Comparison of ENCODE assay signal across 8 cellular contexts in the genomic region with DNA sequence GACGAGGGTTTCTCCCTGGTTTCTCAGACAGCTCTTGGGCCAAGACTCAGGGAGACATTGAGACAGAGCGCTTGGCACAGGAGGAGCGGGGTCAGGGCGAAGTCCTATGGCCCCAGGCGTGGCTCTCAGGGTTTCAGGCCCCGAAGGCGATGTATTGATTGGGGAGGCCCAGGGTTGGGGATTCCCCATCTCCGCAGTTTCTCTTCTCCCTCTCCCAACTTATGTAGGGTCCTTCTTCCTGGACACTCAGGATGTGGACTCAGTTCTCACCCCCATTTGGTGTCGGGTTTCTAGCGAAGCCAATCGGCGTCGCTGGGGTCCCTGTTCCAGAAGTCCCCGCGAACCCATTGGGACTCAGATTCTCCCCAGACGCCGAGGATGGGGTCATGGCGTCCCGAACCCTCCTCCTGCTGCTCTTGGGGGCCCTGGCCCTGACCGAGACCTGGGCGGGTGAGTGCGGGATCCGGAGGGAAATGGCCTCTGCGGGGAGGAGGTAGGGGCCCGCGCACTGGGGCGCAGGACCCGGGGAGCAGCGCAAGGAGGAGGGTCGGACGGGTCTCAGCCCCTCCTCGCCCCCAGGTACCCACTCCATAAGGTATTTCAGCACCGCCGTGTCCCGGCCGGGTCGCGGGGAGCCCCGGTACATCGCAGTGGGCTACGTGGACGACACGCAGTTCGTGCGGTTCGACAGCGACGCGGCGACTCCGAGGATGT. TPM values are rescaled to one million over a fixed set of nuclear protein-coding genes. Genes with fewer than 3 reads are reported as not detected.
DNase-seq lines count a peak whose midpoint lies in the region; ATAC-seq and TF ChIP-seq lines count a peak whose summit lies in the region.

No MANE protein-coding gene starts in this region.

- TF ChIP-seq CTCF in BJ (IDR thresholded peaks at IDR 0.05; ENCODE audit: insufficient read depth, low read depth, low read length) (no peak), endodermal cell (conservative IDR thresholded peaks at IDR 0.05) (no peak)

- H3K4me1 Mint-ChIP-seq in endodermal cell, result no peaks in the 10 kb centered on the region
- H3K4me1 Mint-ChIP-seq in natural killer cell treated with Interleukin-12 subunit alpha and Interleukin-12 subunit beta and Interleukin-15 and Interleukin-18, amount 100 ng/mL, for 72 hours (ENCODE audit: low read depth in 2 of 2), result peaks cover 5 to 6% of the 10 kb centered on the region in 2 donors

- no peak overlapping the region for H3K27ac Mint-ChIP-seq in endodermal cell
- H3K27ac Mint-ChIP-seq in natural killer cell treated with Interleukin-12 subunit alpha and Interleukin-12 subunit beta and Interleukin-15 and Interleukin-18, amount 100 ng/mL, for 72 hours, result peak overlapping the region; percentile 83 to 92

- H3K27ac ChIP-seq in GM23248 (peak overlapping the region; percentile 75), endodermal cell (ENCODE audit: low read depth, low read length) (no peak overlapping the region)

- H3K4me3 Mint-ChIP-seq in endodermal cell, result peak overlapping the region; percentile 46
- peak overlapping the region; percentile 93 for H3K4me3 Mint-ChIP-seq in natural killer cell treated with Interleukin-12 subunit alpha and Interleukin-12 subunit beta and Interleukin-15 and Interleukin-18, amount 100 ng/mL, for 72 hours

- peak overlapping the region; percentile 76 for H3K4me2 ChIP-seq in GM23248 (ENCODE audit: unreplicated experiment)

- H3K36me3 ChIP-seq in BJ (ENCODE audit: control insufficient read depth, insufficient read depth, low read length) (no peaks in the 10 kb centered on the region), GM23248 (ENCODE audit: low read depth) (no peaks in the 10 kb centered on the region), endodermal cell (ENCODE audit: control insufficient read depth, insufficient read depth, low read length) (no peaks in the 10 kb centered on the region)

- POLR2A ChIA-PET in BJ (lab: Charles Lee), result no interaction called here

- H3F3A ChIP-seq in GM23248 (ENCODE audit: insufficient read depth), result peaks cover 5% of the 10 kb centered on the region; the same call in 1 of the 2 replicates

- peaks cover 70% of the 10 kb centered on the region for H3K27me3 Mint-ChIP-seq in endodermal cell (ENCODE audit: insufficient read depth)
- H3K27me3 Mint-ChIP-seq in natural killer cell treated with Interleukin-12 subunit alpha and Interleukin-12 subunit beta and Interleukin-15 and Interleukin-18, amount 100 ng/mL, for 72 hours, result no peaks in the 10 kb centered on the region

- H3K79me2 ChIP-seq in GM23248 (ENCODE audit: insufficient read depth), result no peaks in the 10 kb centered on the region

- H3K36me3 Mint-ChIP-seq in endodermal cell (ENCODE audit: low read depth), result no peaks in the 10 kb centered on the region
- H3K36me3 Mint-ChIP-seq in natural killer cell treated with Interleukin-12 subunit alpha and Interleukin-12 subunit beta and Interleukin-15 and Interleukin-18, amount 100 ng/mL, for 72 hours, result no peaks in the 10 kb centered on the region

- H2AFZ ChIP-seq in GM23248, result peak overlapping the region; percentile 97

- DNase-seq in BJ (ENCODE audit: low read depth) (no peak), GM23248 (peak; percentile 57), SW480 (ENCODE audit: low spot score) (peak; percentile 25), endodermal cell (no peak), 8988T (no peak), midbrain (lab: John Stamatoyannopoulos, UW) (no peak)
- no peak for DNase-seq in natural killer cell treated with Interleukin-12 subunit alpha and Interleukin-12 subunit beta and Interleukin-15 and Interleukin-18, amount 100 ng/mL, for 72 hours (ENCODE audit: low spot score)
- DNase-seq in NK-92 treated with Interleukin-12 subunit alpha and Interleukin-12 subunit beta, amount 100 ng/mL, for 24 hours (lab: John Stamatoyannopoulos, UW), result no peak

- H3K27me3 ChIP-seq in BJ (ENCODE audit: control insufficient read depth, insufficient read depth, low read length), result peaks cover 4% of the 10 kb centered on the region
- H3K27me3 ChIP-seq in GM23248 (replicated peaks; ENCODE audit: insufficient read depth), result no peaks in the 10 kb centered on the region
- no peaks in the 10 kb centered on the region for H3K27me3 ChIP-seq in endodermal cell (ENCODE audit: control insufficient read depth, insufficient read depth, low read length, poor library complexity, severe bottlenecking)

- H3K4me3 ChIP-seq in BJ (ENCODE audit: low read depth, low read length), result peak overlapping the region; percentile 56
- H3K4me3 ChIP-seq in GM23248, result peak overlapping the region; percentile 77
- no peak overlapping the region for H3K4me3 ChIP-seq in endodermal cell (ENCODE audit: low read length)

- peak overlapping the region; percentile 95 for H3K9ac ChIP-seq in GM23248
- no peak overlapping the region for H3K9ac ChIP-seq in endodermal cell (ENCODE audit: extremely low read depth, low read length, poor library complexity, severe bottlenecking)

- 6 to 10% methylated on average over 44 to 51 of the region's 51 CpGs for WGBS in GM23248 (ENCODE audit: low coverage in 1 of 2, low lambda C conversion rate in 2 of 2, missing lambda C conversion rate in 2 of 2), 2 experiments
- 87 to 93% methylated on average over 14 to 49 of the region's 51 CpGs for WGBS in endodermal cell (ENCODE audit: insufficient coverage in 1 of 2, insufficient read length in 1 of 2), 2 experiments

- no peaks in the 10 kb centered on the region for H3K9me3 Mint-ChIP-seq in endodermal cell
- no peaks in the 10 kb centered on the region for H3K9me3 Mint-ChIP-seq in natural killer cell treated with Interleukin-12 subunit alpha and Interleukin-12 subunit beta and Interleukin-15 and Interleukin-18, amount 100 ng/mL, for 72 hours

- in situ Hi-C loops in GM23248 (cut with MboI), result no loop called here

- H3K9me3 ChIP-seq in GM23248 (ENCODE audit: low read depth), result no peaks in the 10 kb centered on the region
- H3K9me3 ChIP-seq in endodermal cell (ENCODE audit: control insufficient read depth, low read length), result no peaks in the 10 kb centered on the region

- H4K20me1 ChIP-seq in GM23248 (ENCODE audit: insufficient read depth), result no peaks in the 10 kb centered on the region

- no peaks in the 10 kb centered on the region for H3K9me2 ChIP-seq in GM23248 (ENCODE audit: insufficient read depth)

- CTCF ChIA-PET in BJ (lab: Yijun Ruan, JAX), result interaction anchor here (1.2 kb wide), 1 partner anchor 13 kb away, joined by 4 read pairs; no protein-coding TSS in a partner anchor

- H3K4me1 ChIP-seq in GM23248 (ENCODE audit: insufficient read depth) (no peaks in the 10 kb centered on the region; the same call in 1 of the 2 replicates), endodermal cell (ENCODE audit: control insufficient read depth, insufficient read depth, low read length) (no peaks in the 10 kb centered on the region)

- peak; percentile 54 to 67 for ATAC-seq in natural killer cell treated with Interleukin-12 subunit alpha and Interleukin-12 subunit beta and Interleukin-15 and Interleukin-18, amount 100 ng/mL, for 72 hours

RNA-seq across cellular contexts. Expression of gene HLA-A, which starts 16.1 kb away (rescaled TPM):
- polyA plus RNA-seq in BJ (2011; rRNA removed), result 505 and 737 TPM in 2 replicates
- 47.1 and 51.3 TPM in 2 replicates for polyA minus RNA-seq in BJ (2011; rRNA and poly(A)+ RNA removed)
- total RNA-seq in GM23248 (2014; rRNA removed; shearing (Covaris generic)), result 546 and 634 TPM in 2 replicates
- 508 and 529 TPM in 2 replicates for polyA plus RNA-seq in GM23248 (2016; fragmentation: Nextera tagmentation; extraction: Ambion mirVana)
- 100 to 1,000 TPM; 212 to 282 TPM for total RNA-seq in endodermal cell
- polyA plus RNA-seq in endodermal cell (2013, experiment 1 of 2), result 56.2 TPM
- polyA plus RNA-seq in endodermal cell (2013, experiment 2 of 2), result 50.5 TPM
- 1,000 to 10,000 TPM; 1,618 to 3,352 TPM for total RNA-seq in natural killer cell treated with Interleukin-12 subunit alpha and Interleukin-12 subunit beta and Interleukin-15 and Interleukin-18, amount 100 ng/mL, for 72 hours

Comparison
In these comparisons a context has a peak if more than half of its experiments do, and no peak if none do; other contexts are left out.
1. DNase-seq: peak in GM23248 (single experiment) and SW480 (single experiment); none in BJ (single experiment), endodermal cell (single experiment), natural killer cell treated with Interleukin-12 subunit alpha and Interleukin-12 subunit beta and Interleukin-15 and Interleukin-18, amount 100 ng/mL, for 72 hours (single experiment), 8988T (single experiment), NK-92 treated with Interleukin-12 subunit alpha and Interleukin-12 subunit beta, amount 100 ng/mL, for 24 hours (single experiment) and midbrain (single experiment).